Comparison of ENCODE assay signal across 8 cellular contexts in the genomic region with DNA sequence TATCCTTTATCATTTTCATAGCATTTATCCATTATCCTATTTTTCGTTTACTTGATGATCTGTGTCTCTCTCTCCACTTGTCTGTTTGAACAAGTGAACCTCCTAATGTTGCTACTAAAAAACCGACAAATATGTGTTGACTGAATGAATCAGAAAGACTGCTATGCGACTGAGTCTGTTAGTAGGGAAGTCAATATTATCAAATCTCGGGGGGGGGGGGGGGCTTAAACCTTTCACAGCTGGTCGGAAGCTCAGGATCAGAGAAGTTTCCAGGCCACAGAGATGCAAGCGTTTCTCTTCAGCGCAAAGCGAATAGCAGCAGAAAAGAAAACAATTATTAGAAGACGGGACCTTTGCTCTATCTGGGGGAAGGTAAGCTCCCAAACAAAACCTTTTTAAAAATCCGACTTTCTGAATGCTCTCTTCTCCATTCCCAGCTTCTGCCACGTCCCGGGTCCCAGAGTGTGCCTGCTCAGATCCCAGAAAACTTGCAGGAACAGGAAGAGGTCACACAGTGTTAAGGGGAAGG. TPM values are rescaled to one million over a fixed set of nuclear protein-coding genes. Genes with fewer than 3 reads are reported as not detected.
DNase-seq lines count a peak whose midpoint lies in the region; ATAC-seq and TF ChIP-seq lines count a peak whose summit lies in the region.

No MANE protein-coding gene starts in this region.

- ATAC-seq in T-helper 17 cell (no peak), HG02642 (IDR thresholded peaks at IDR 0.05; ENCODE audit: poor library complexity, unreplicated experiment) (no peak)

- DNase-seq in DMS53 (lab: John Stamatoyannopoulos, UW) (peak; percentile 57), DMS53 treated with DMSO at 0.1 percent for 48 hours (lab: John Stamatoyannopoulos, UW; ENCODE audit: unreplicated experiment) (no peak), T-helper 17 cell (no peak), fibroblast of villous mesenchyme (ENCODE audit: low read depth) (no peak), retinal pigment epithelial cell (ENCODE audit: low read depth) (no peak), NK-92 (lab: John Stamatoyannopoulos, UW; ENCODE audit: unreplicated experiment) (no peak)
- no peak for DNase-seq in effector CD8-positive, alpha-beta T cell (lab: John Stamatoyannopoulos, UW)

- no peaks in the 10 kb centered on the region for H3K27me3 Mint-ChIP-seq in T-helper 17 cell

- peak overlapping the region; percentile 100 for H3K27ac Mint-ChIP-seq in T-helper 17 cell

- TF ChIP-seq CTCF in fibroblast of villous mesenchyme (IDR thresholded peaks at IDR 0.05; ENCODE audit: insufficient read depth, low read depth, low read length) (no peak), retinal pigment epithelial cell (conservative IDR thresholded peaks at IDR 0.05; ENCODE audit: low read depth, low read length) (no peak)

- H3K4me1 Mint-ChIP-seq in T-helper 17 cell, result peaks cover 36% of the 10 kb centered on the region

- H3K4me3 ChIP-seq in fibroblast of villous mesenchyme (ENCODE audit: low read depth, low read length) (peak overlapping the region; percentile 92), retinal pigment epithelial cell (ENCODE audit: low read length) (peak overlapping the region; percentile 95)

- peak overlapping the region; percentile 97 for H3K4me3 Mint-ChIP-seq in T-helper 17 cell

- peaks cover 13% of the 10 kb centered on the region for H3K36me3 Mint-ChIP-seq in T-helper 17 cell (ENCODE audit: low read depth)

- no peaks in the 10 kb centered on the region for H3K9me3 ChIP-seq in T-helper 17 cell (ENCODE audit: control insufficient read depth, low read length, poor library complexity, severe bottlenecking)

RNA-seq across cellular contexts. Expression of gene RIOK2, which starts 0.4 kb away (rescaled TPM):
- total RNA-seq in T-helper 17 cell, result 10 to 100 TPM; 16.9 to 27.2 TPM
- total RNA-seq in fibroblast of villous mesenchyme, result 31.6 and 37.6 TPM in 2 replicates

RNA-seq across cellular contexts. Expression of gene LIX1, which starts 40.2 kb away (rescaled TPM):
- total RNA-seq in T-helper 17 cell, result not detected
- total RNA-seq in fibroblast of villous mesenchyme, result under 0.01 TPM in 1 of 2 replicates, not detected in the other
